ENCODE assay signal across 1 cellular context in genomic region chr15:74385442-74386132, GRCh38.
A peak's percentile ranks its signal among the peaks of the same experiment; 100 is the strongest.
TF ChIP-seq lines count a peak whose summit lies in the region.

No MANE protein-coding gene starts in this region.

TF ChIP-seq in H1, 55 proteins besides CTCF, POLR2A, EP300 and RAD21:
- TF ChIP-seq MAX (IDR thresholded peaks at IDR 0.05) = 0 out of 2 replicates have a peak, but pooled peaks have one; percentile 13
- TF ChIP-seq SIRT6 (IDR thresholded peaks at IDR 0.05; ENCODE audit: low read length) = no peak
- TF ChIP-seq CHD7 (IDR thresholded peaks at IDR 0.05; ENCODE audit: insufficient replicate concordance, low read length) = no peak
- TF ChIP-seq POU5F1 (IDR thresholded peaks at IDR 0.05; ENCODE audit: low read depth, low read length) = no peak
- TF ChIP-seq CHD1 (IDR thresholded peaks at IDR 0.05; ENCODE audit: low read depth, low read length) = no peak
- no peak for TF ChIP-seq SIX5 (IDR thresholded peaks at IDR 0.05; ENCODE audit: low read depth, low read length)
TF ChIP-seq in H1: peak in this region for 1.
